ENCODE assay signal across 20 cellular contexts in the genomic region with DNA sequence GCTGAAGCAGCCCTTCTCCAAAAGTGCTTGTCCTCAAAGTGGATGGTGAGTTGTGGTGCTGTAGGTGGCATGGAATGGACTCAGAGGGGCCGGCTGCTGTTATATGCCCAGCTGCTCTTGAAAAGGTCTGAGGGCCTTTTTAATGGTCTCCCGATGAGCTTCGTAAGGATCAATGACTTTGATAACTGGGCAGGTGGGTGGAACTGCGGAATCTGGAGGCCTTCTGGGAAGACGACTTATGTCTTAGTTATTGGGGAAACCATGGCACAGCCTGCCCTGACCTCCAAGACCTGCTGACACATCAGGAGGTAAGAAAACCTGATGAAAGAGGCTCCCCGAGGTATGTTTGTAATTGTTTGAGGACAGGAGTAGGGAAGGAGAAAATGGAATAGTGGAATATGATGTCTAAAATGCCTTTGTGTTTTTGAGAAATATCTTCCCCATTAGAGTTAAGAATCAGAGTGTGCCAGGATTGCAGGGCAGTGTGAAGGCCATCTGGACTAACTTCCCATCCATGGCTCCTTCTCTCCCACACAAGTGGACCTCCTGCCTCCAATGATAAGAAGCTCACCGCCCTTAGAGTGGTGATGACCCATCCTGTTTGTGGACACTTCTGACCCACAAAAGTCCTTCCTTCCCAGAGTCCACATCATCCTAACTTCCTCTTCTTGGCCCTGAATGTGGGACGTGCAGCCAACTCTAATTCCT.
"Had no signal": no experiment of that assay in that cellular context is flagged by ENCODE, and none has a peak within 500 bp of the region (broad histone marks: within the 10 kb centered on the region; RNA-seq: fewer than 3 reads in every experiment).

No MANE protein-coding gene starts in this region.

- H3K4me1 Mint-ChIP-seq: activated naive CD8-positive, alpha-beta T cell treated with anti-CD3 and anti-CD28 coated beads, Interleukin-2, amount 50 U/mL, for 24 hours; nephron had no signal

- H3K36me3 ChIP-seq: gastrocnemius medialis, heart left ventricle, left lung, tibial nerve had no signal

- H3K9me3 ChIP-seq: gastrocnemius medialis, heart left ventricle, left lung, psoas muscle, tibial nerve had no signal

- H3K4me3 Mint-ChIP-seq: activated naive CD4-positive, alpha-beta T cell treated with anti-CD3 and anti-CD28 coated beads for 36 hours; activated naive CD8-positive, alpha-beta T cell treated with anti-CD3 and anti-CD28 coated beads, Interleukin-2, amount 50 U/mL, for 24 hours; activated T-cell treated with anti-CD3 and anti-CD28 coated beads, Interleukin-2, amount 50 U/mL, for 4 hours; brain; nephron; stimulated activated naive CD8-positive, alpha-beta T cell treated with anti-CD3 and anti-CD28 coated beads, Interleukin-15, Interleukin-2, amounts not matched to agents 100 ng/mL and 50 ng/mL, for 24 hours had no signal

- DNase-seq: activated CD4-positive, alpha-beta T cell treated with anti-CD3 and anti-CD28 coated beads, Interleukin-2, amount 50 U/mL, for 1 hour; activated CD8-positive, alpha-beta memory T cell treated with anti-CD3 and anti-CD28 coated beads, Interleukin-2, amount 50 U/mL, for 4 hours; activated naive CD4-positive, alpha-beta T cell treated with anti-CD3 and anti-CD28 coated beads for 36 hours; activated naive CD8-positive, alpha-beta T cell treated with anti-CD3 and anti-CD28 coated beads, Interleukin-2, amount 50 U/mL, for 24 hours; activated T-cell treated with anti-CD3 and anti-CD28 coated beads, Interleukin-2, amount 50 U/mL, for 4 hours; anterior cingulate cortex; central memory CD4-positive, alpha-beta T cell; dorsolateral prefrontal cortex; erythroblast; gastrocnemius medialis; heart left ventricle; left lung; midbrain; psoas muscle; right cardiac atrium; T-helper 1 cell had no signal

- H3K27ac ChIP-seq: gastrocnemius medialis, heart left ventricle, left lung, psoas muscle, tibial nerve had no signal

- H3K4me1 ChIP-seq: gastrocnemius medialis, left lung, psoas muscle, tibial nerve had no signal

- H3K27ac Mint-ChIP-seq: activated naive CD4-positive, alpha-beta T cell treated with anti-CD3 and anti-CD28 coated beads for 36 hours; activated naive CD8-positive, alpha-beta T cell treated with anti-CD3 and anti-CD28 coated beads, Interleukin-2, amount 50 U/mL, for 24 hours; nephron; stimulated activated naive CD8-positive, alpha-beta T cell treated with anti-CD3 and anti-CD28 coated beads, Interleukin-15, Interleukin-2, amounts not matched to agents 100 ng/mL and 50 ng/mL, for 24 hours had no signal

- H3K27me3 Mint-ChIP-seq: brain had no signal

- H3K4me3 ChIP-seq: dorsolateral prefrontal cortex, gastrocnemius medialis, heart left ventricle, left lung, psoas muscle, tibial nerve had no signal

- ATAC-seq: activated naive CD8-positive, alpha-beta T cell treated with anti-CD3 and anti-CD28 coated beads, Interleukin-2, amount 50 U/mL, for 24 hours; activated T-cell treated with anti-CD3 and anti-CD28 coated beads, Interleukin-2, amount 50 U/mL, for 4 hours; gastrocnemius medialis; left lung; psoas muscle; right cardiac atrium had no signal

- H3K27me3 ChIP-seq: dorsolateral prefrontal cortex, gastrocnemius medialis, heart left ventricle, left lung, tibial nerve had no signal

- H3K9me3 Mint-ChIP-seq: activated naive CD4-positive, alpha-beta T cell treated with anti-CD3 and anti-CD28 coated beads for 36 hours; activated naive CD8-positive, alpha-beta T cell treated with anti-CD3 and anti-CD28 coated beads, Interleukin-2, amount 50 U/mL, for 24 hours; activated T-cell treated with anti-CD3 and anti-CD28 coated beads, Interleukin-2, amount 50 U/mL, for 4 hours; nephron; stimulated activated naive CD8-positive, alpha-beta T cell treated with anti-CD3 and anti-CD28 coated beads, Interleukin-15, Interleukin-2, amounts not matched to agents 100 ng/mL and 50 ng/mL, for 24 hours had no signal
